Comparison of ENCODE assay signal across 8 cellular contexts in the genomic region with DNA sequence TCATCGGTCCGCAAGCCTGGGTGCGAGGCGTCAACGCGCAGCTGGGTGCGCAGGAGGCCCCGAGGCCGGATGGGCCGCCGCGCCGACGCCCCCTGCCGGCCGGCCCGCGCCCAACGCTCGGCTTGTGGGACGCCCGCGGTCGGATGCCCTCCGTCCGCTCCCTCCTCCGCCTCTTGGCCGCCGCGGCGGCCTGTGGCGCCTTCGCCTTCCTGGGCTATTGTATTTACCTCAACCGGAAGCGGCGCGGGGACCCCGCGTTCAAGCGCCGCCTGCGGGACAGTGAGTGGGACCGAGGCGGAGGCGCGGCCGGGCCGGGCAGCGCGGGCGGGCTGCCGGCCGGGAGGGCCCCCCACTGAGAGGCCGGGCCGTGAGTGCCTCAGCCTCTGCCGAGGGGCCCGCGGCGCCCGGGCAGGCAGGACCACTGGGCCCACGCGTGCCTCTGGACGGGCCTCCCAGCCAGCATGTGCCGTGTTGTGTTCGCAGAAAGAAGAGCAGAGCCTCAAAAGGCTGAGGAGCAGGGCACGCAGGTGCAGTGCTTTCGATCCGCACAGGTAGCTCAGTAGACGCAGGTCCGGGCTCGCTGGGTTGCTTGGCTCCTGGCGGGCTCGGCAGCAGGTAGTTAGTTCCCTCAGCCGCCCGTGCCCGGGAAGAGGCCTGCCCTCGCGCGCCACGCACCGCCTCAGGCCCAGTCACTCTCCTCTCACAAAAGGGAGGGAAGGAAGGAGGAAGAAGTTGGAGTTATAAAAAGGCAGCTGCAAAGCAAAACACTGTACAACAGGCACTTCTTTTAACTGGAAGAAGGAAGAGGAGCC. TPM values are rescaled to one million over a fixed set of nuclear protein-coding genes. Genes with fewer than 3 reads are reported as not detected.
DNase-seq lines count a peak whose midpoint lies in the region; ATAC-seq lines count a peak whose summit lies in the region.

TSS of gene TOMM20L (plus strand) at position 116 of the 812 bp plus-strand sequence. CDS start at position 144, 28 bp downstream.

- H3K4me1 ChIP-seq in mesenchymal stem cell (ENCODE audit: control insufficient read depth, insufficient read depth, low read depth, low read length): peaks cover 9% of the 10 kb centered on the region

- H3K4me3 ChIP-seq in mesenchymal stem cell (ENCODE audit: insufficient read depth in 1 of 2, low read depth in 1 of 2, low read length in 2 of 2): peak within 1 kb of the TSS; percentile 59 to 75

- H3K23ac ChIP-seq in mesenchymal stem cell (ENCODE audit: low read length in 2 of 2): peak within 1 kb of the TSS in 1 of 2 experiments; percentile 2

- peak within 1 kb of the TSS; percentile 34 to 91 for H3K4ac ChIP-seq in mesenchymal stem cell (ENCODE audit: low read depth in 1 of 2, low read length in 2 of 2)

- no peak within 1 kb of the TSS for H2BK5ac ChIP-seq in mesenchymal stem cell (ENCODE audit: low read depth, low read length, poor library complexity, severe bottlenecking)

- no peaks in the 10 kb centered on the region for H3K9me3 ChIP-seq in mesenchymal stem cell (ENCODE audit: control insufficient read depth, low read length)

- H3K18ac ChIP-seq in mesenchymal stem cell (ENCODE audit: low read depth in 1 of 2, low read length in 2 of 2): peak within 1 kb of the TSS; percentile 67 to 80

- H3K36me3 ChIP-seq in mesenchymal stem cell (ENCODE audit: control insufficient read depth in 1 of 2, insufficient read depth in 2 of 2, low read depth in 1 of 2, low read length in 2 of 2): no peaks in the 10 kb centered on the region

- no peak within 1 kb of the TSS for H2AK5ac ChIP-seq in mesenchymal stem cell (ENCODE audit: low read length, severe bottlenecking)

- H3K9ac ChIP-seq in mesenchymal stem cell (ENCODE audit: low read length): peak within 1 kb of the TSS; percentile 79

- peak within 1 kb of the TSS; percentile 95 for H4K8ac ChIP-seq in mesenchymal stem cell (ENCODE audit: low read length)

- no peak within 1 kb of the TSS for H3K27ac ChIP-seq in mesenchymal stem cell (ENCODE audit: low read length, poor library complexity, severe bottlenecking)

- DNase-seq in ACHN (peak; percentile 73), NCI-H2196 treated with DMSO at 0.1 percent for 48 hours (lab: John Stamatoyannopoulos, UW; ENCODE audit: unreplicated experiment) (peak; percentile 54), mesenchymal stem cell (peak; percentile 56)
- peak; percentile 26 to 59 for DNase-seq in activated CD8-positive, alpha-beta memory T cell treated with anti-CD3 and anti-CD28 coated beads for 1 hour (ENCODE audit: extremely low read depth in 1 of 2, low read depth in 1 of 2)
- peak; percentile 55 for DNase-seq in effector CD8-positive, alpha-beta T cell (lab: John Stamatoyannopoulos, UW)
- peak; percentile 58 for DNase-seq in stimulated activated CD8-positive, alpha-beta memory T cell treated with anti-CD3 and anti-CD28 coated beads, Interleukin-12 subunit alpha, Interleukin-12 subunit beta, amount 100 ng/mL, for 4 hours (ENCODE audit: low read depth)

- peak within 1 kb of the TSS in 1 of 2 experiments; percentile 82 for H3K14ac ChIP-seq in mesenchymal stem cell (ENCODE audit: low read length in 2 of 2)

- peak within 1 kb of the TSS in 1 of 2 experiments; percentile 56 for H2BK12ac ChIP-seq in mesenchymal stem cell (ENCODE audit: low read length in 2 of 2)

- in situ Hi-C loops in ACHN (cut with HindIII; ENCODE audit: low pct_ligation_motif_present, low pct_unique_long_range_greater_than_20kb, low sequenced_read_pairs): no loop called here

- peak within 1 kb of the TSS; percentile 58 for H2BK120ac ChIP-seq in mesenchymal stem cell (ENCODE audit: low read depth, low read length)

- ATAC-seq in GM18511 (IDR thresholded peaks at IDR 0.05; ENCODE audit: unreplicated experiment): peak; percentile 95
- ATAC-seq in HG03025 (IDR thresholded peaks at IDR 0.05; ENCODE audit: low FRiP score, unreplicated experiment): peak; percentile 92

- peak within 1 kb of the TSS; percentile 30 for H2BK15ac ChIP-seq in mesenchymal stem cell (ENCODE audit: low read depth, poor library complexity, severe bottlenecking)

- peak within 1 kb of the TSS; percentile 95 for H3K4me2 ChIP-seq in mesenchymal stem cell (ENCODE audit: low read length, poor library complexity, severe bottlenecking)

- no peaks in the 10 kb centered on the region for H3K27me3 ChIP-seq in mesenchymal stem cell (ENCODE audit: control insufficient read depth in 1 of 2, insufficient read depth in 1 of 2, low read length in 2 of 2)

- H4K91ac ChIP-seq in mesenchymal stem cell (ENCODE audit: low read length): peak within 1 kb of the TSS; percentile 85

- H2AFZ ChIP-seq in mesenchymal stem cell (ENCODE audit: low read depth, low read length): peak within 1 kb of the TSS; percentile 84

- H3K79me1 ChIP-seq in mesenchymal stem cell (replicated peaks; ENCODE audit: low read length, poor library complexity, severe bottlenecking): no peaks in the 10 kb centered on the region

- 6% methylated on average over 68 of the region's 81 CpGs for WGBS in mesenchymal stem cell

RNA-seq across cellular contexts. Expression of gene TOMM20L, which starts in this region (rescaled TPM):
- polyA plus RNA-seq in mesenchymal stem cell (2013, experiment 1 of 2): not detected
- not detected for polyA plus RNA-seq in mesenchymal stem cell (2013, experiment 2 of 2)
